24 cellular contexts compared by ENCODE assay signal in the genomic region with DNA sequence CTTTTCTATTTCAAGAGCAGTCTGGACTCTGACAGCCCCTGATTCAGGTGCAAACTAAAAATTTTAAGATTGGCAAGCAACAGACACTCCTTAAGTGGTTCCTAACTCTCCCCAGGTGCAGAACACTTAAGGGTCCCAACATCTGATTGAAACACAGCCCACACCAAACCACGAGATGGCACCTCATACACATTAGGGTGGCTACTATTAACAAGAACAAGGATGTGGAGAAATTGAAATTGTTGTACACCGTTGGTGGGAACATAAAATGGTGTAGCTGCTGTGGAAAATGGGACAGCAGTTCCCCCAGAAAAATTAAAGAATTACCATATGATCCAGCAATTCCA.
DNase-seq lines count a peak whose midpoint lies in the region; ATAC-seq and TF ChIP-seq lines count a peak whose summit lies in the region.
"Had no signal": no experiment of that assay in that cellular context is flagged by ENCODE, and none has a peak within 500 bp of the region (broad histone marks: within the 10 kb centered on the region; RNA-seq: fewer than 3 reads in every experiment).

No MANE protein-coding gene starts in this region.

- H3K27ac Mint-ChIP-seq in stimulated activated naive CD8-positive, alpha-beta T cell treated with anti-CD3 and anti-CD28 coated beads, Interleukin-15, amount 100 ng/mL, for 72 hours = no peak overlapping the region
- H3K27ac Mint-ChIP-seq in activated B cell treated with CpG ODN at 0.5 μM for 24 hours = peak overlapping the region; percentile 86
- H3K27ac Mint-ChIP-seq: activated CD4-positive, alpha-beta T cell treated with anti-CD3 and anti-CD28 coated beads, Interleukin-2, amount 10 ng/mL, durations not matched to agents 7 days and 5 days; activated naive CD4-positive, alpha-beta T cell treated with anti-CD3 and anti-CD28 coated beads, Interleukin-2, amount 10 ng/mL, durations not matched to agents 7 days and 5 days; HFFc6 had no signal

- peaks cover 43% of the 10 kb centered on the region for H3K36me3 Mint-ChIP-seq in activated B cell treated with CpG ODN at 0.5 μM for 24 hours (ENCODE audit: low read depth)

- no peaks in the 10 kb centered on the region for H3K27me3 Mint-ChIP-seq in stimulated activated naive CD8-positive, alpha-beta T cell treated with anti-CD3 and anti-CD28 coated beads, Interleukin-15, amount 100 ng/mL, for 72 hours
- no peaks in the 10 kb centered on the region for H3K27me3 Mint-ChIP-seq in activated B cell treated with CpG ODN at 0.5 μM for 24 hours
- H3K27me3 Mint-ChIP-seq: activated CD4-positive, alpha-beta T cell treated with anti-CD3 and anti-CD28 coated beads, Interleukin-2, amount 10 ng/mL, durations not matched to agents 7 days and 5 days; activated naive CD4-positive, alpha-beta T cell treated with anti-CD3 and anti-CD28 coated beads, Interleukin-2, amount 10 ng/mL, durations not matched to agents 7 days and 5 days; naive thymus-derived CD8-positive, alpha-beta T cell had no signal

- POLR2A ChIA-PET in activated B cell treated with CpG ODN at 0.5 μM for 24 hours (lab: Charles Lee) = interaction anchor here (0.6 to 1.9 kb wide), 4 partner anchors 12 to 417 kb away, joined by 3 to 11 read pairs (median 7); a partner anchor contains a TSS
- POLR2A ChIA-PET in GM10248 (lab: Yijun Ruan, JAX) = no interaction called here

- H3K4me3 Mint-ChIP-seq in stimulated activated naive CD8-positive, alpha-beta T cell treated with anti-CD3 and anti-CD28 coated beads, Interleukin-15, amount 100 ng/mL, for 72 hours = no peak overlapping the region
- H3K4me3 Mint-ChIP-seq in activated B cell treated with CpG ODN at 0.5 μM for 24 hours = no peak overlapping the region
- H3K4me3 Mint-ChIP-seq: activated CD4-positive, alpha-beta T cell treated with anti-CD3 and anti-CD28 coated beads, Interleukin-2, amount 10 ng/mL, durations not matched to agents 7 days and 5 days; activated naive CD4-positive, alpha-beta T cell treated with anti-CD3 and anti-CD28 coated beads, Interleukin-2, amount 10 ng/mL, durations not matched to agents 7 days and 5 days; HFFc6; naive thymus-derived CD8-positive, alpha-beta T cell had no signal

- peaks cover 31% of the 10 kb centered on the region for H3K4me1 Mint-ChIP-seq in stimulated activated naive CD8-positive, alpha-beta T cell treated with anti-CD3 and anti-CD28 coated beads, Interleukin-15, amount 100 ng/mL, for 72 hours
- peaks cover 21% of the 10 kb centered on the region for H3K4me1 Mint-ChIP-seq in activated B cell treated with CpG ODN at 0.5 μM for 24 hours

- H3K9me3 Mint-ChIP-seq in stimulated activated naive CD8-positive, alpha-beta T cell treated with anti-CD3 and anti-CD28 coated beads, Interleukin-15, amount 100 ng/mL, for 72 hours = no peaks in the 10 kb centered on the region
- H3K9me3 Mint-ChIP-seq in activated B cell treated with CpG ODN at 0.5 μM for 24 hours = no peaks in the 10 kb centered on the region
- H3K9me3 Mint-ChIP-seq: activated CD4-positive, alpha-beta T cell treated with anti-CD3 and anti-CD28 coated beads, Interleukin-2, amount 10 ng/mL, durations not matched to agents 7 days and 5 days; activated naive CD4-positive, alpha-beta T cell treated with anti-CD3 and anti-CD28 coated beads, Interleukin-2, amount 10 ng/mL, durations not matched to agents 7 days and 5 days; HFFc6; naive thymus-derived CD8-positive, alpha-beta T cell had no signal

- intact Hi-C loops in activated B cell treated with CpG ODN at 0.5 μM for 24 hours (cut with micrococcal nuclease) = loop anchor here (2.0 kb wide), 1 partner anchor 57 kb away; no protein-coding TSS in a partner anchor

- no peak for DNase-seq in stimulated activated naive CD8-positive, alpha-beta T cell treated with anti-CD3 and anti-CD28 coated beads, Interleukin-15, amount 100 ng/mL, for 72 hours
- no peak for DNase-seq in stimulated activated naive CD8-positive, alpha-beta T cell treated with anti-CD3 and anti-CD28 coated beads, Interleukin-15, Interleukin-2, amounts not matched to agents 100 U/mL and 50 U/mL, for 24 hours
- DNase-seq in activated B cell treated with CpG ODN at 0.5 μM for 24 hours = no peak
- no peak for DNase-seq in DMS 273 (lab: John Stamatoyannopoulos, UW; ENCODE audit: unreplicated experiment)
- no peak for DNase-seq in GM10248 (ENCODE audit: extremely low spot score)
- DNase-seq: activated CD4-positive, alpha-beta T cell treated with anti-CD3 and anti-CD28 coated beads, Interleukin-2, amount 10 ng/mL, durations not matched to agents 7 days and 5 days; activated naive CD4-positive, alpha-beta T cell treated with anti-CD3 and anti-CD28 coated beads, Interleukin-2, amount 10 ng/mL, durations not matched to agents 7 days and 5 days; amygdala; COR-L47; effector CD4-positive, alpha-beta T cell; GOT3; HFFc6; islet precursor cell; left ventricle myocardium superior; naive thymus-derived CD8-positive, alpha-beta T cell; NCI-H524; occipital lobe; SHP77; T-helper 9 cell; transverse colon had no signal

- CTCF ChIA-PET in activated B cell treated with CpG ODN at 0.5 μM for 24 hours (lab: Charles Lee) (interaction anchor here (1.3 to 2.2 kb wide), 3 partner anchors 13 to 196 kb away, joined by 3 to 11 read pairs (median 4); no protein-coding TSS in a partner anchor), GM10248 (lab: Yijun Ruan, JAX) (interaction anchor here (1.4 to 2.2 kb wide), 4 partner anchors 13 to 294 kb away, joined by 4 to 10 read pairs (median 5); no protein-coding TSS in a partner anchor)

- TF ChIP-seq CTCF in activated B cell treated with CpG ODN at 0.5 μM for 24 hours (IDR thresholded peaks at IDR 0.05) (no peak), GM10248 (IDR thresholded peaks at IDR 0.05; ENCODE audit: control extremely low read depth, extremely low read depth, low read depth, missing control alignments) (no peak)

- ATAC-seq in stimulated activated naive CD8-positive, alpha-beta T cell treated with anti-CD3 and anti-CD28 coated beads, Interleukin-15, amount 100 ng/mL, for 72 hours = peak; percentile 24
- no peak for ATAC-seq in stimulated activated naive CD8-positive, alpha-beta T cell treated with anti-CD3 and anti-CD28 coated beads, Interleukin-15, Interleukin-2, amounts not matched to agents 100 U/mL and 50 U/mL, for 24 hours
- ATAC-seq in HG02588 (IDR thresholded peaks at IDR 0.05; ENCODE audit: unreplicated experiment) (peak; percentile 9), activated B cell treated with CpG ODN at 0.5 μM for 24 hours (ENCODE audit: low read depth) (peak; percentile 37), GM21723 (IDR thresholded peaks at IDR 0.05; ENCODE audit: unreplicated experiment) (no peak), GM21825 (IDR thresholded peaks at IDR 0.05; ENCODE audit: unreplicated experiment) (no peak)
- ATAC-seq: left ventricle myocardium superior; naive thymus-derived CD8-positive, alpha-beta T cell; Panc1 had no signal

Comparison
In these comparisons a context has a peak if more than half of its experiments do, and no peak if none do; other contexts are left out.
1. ATAC-seq: peak in stimulated activated naive CD8-positive, alpha-beta T cell treated with anti-CD3 and anti-CD28 coated beads, Interleukin-15, amount 100 ng/mL, for 72 hours (single experiment), HG02588 (single experiment) and activated B cell treated with CpG ODN at 0.5 μM for 24 hours (single experiment); none in stimulated activated naive CD8-positive, alpha-beta T cell treated with anti-CD3 and anti-CD28 coated beads, Interleukin-15, Interleukin-2, amounts not matched to agents 100 U/mL and 50 U/mL, for 24 hours (single experiment), GM21723 (single experiment) and GM21825 (single experiment).